Comparison of ENCODE assay signal across 8 cellular contexts in the genomic region with DNA sequence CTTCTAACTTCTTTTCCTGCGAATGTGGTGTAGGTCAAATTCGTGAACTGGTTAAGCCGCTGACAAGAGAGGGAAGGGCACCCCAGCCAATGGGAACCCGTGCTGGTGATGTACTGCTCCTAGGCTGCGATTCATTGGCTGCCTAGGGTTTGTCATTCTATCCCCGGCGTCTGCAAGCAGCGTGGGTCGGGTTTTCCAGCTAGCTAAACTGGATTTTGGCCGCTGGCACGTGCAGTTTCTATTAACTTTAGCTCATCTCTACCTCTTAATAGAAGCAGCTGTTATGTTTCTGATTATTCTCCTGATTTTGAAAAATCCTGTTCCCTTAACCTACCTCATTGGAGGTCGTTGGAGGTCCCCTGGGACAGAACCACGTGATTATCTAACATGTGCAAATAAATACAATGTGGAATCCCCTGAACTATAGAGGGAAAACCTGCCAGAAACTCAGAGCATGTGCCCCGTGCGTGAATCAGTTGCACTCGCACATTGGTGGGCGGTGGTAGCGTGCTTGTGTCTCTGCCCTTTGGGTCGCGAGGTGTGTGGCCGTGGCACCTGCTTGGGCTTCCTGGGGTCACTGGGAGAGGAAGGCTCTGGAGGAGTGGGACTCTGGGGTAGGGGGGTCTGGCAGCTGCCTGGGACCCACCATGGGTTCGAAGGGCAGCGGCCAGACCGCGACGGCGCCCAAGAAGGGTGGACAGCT. TPM values are rescaled to one million over a fixed set of nuclear protein-coding genes. Genes with fewer than 3 reads are reported as not detected.
DNase-seq lines count a peak whose midpoint lies in the region; ATAC-seq and FAIRE-seq lines count a peak whose summit lies in the region.

No MANE protein-coding gene starts in this region.

- peak; percentile 97 for FAIRE-seq in endometrium (lab: Jason Lieb, UNC)

- peak; percentile 53 for ATAC-seq in GM19463 (IDR thresholded peaks at IDR 0.05; ENCODE audit: unreplicated experiment)

- DNase-seq in CD1c-positive myeloid dendritic cell (ENCODE audit: extremely low spot score) (peak; percentile 93), HPDE6-E6E7 (ENCODE audit: extremely low spot score) (peak; percentile 93), NOMO-1 (lab: John Stamatoyannopoulos, UW; ENCODE audit: unreplicated experiment in 2 of 2) (peak; percentile 85 to 91), mesenteric fat pad (ENCODE audit: low spot score) (peak; percentile 93)
- peak; percentile 66 for DNase-seq in activated CD8-positive, alpha-beta memory T cell treated with anti-CD3 and anti-CD28 coated beads, Interleukin-2, amount 50 U/mL, for 24 hours (ENCODE audit: extremely low read depth)
- DNase-seq in stimulated activated CD8-positive, alpha-beta memory T cell treated with anti-CD3 and anti-CD28 coated beads, Interleukin-15, amount 100 ng/mL, for 1 hour (ENCODE audit: low read depth): peak; percentile 49

RNA-seq across cellular contexts. Expression of a gene that starts 0.9 kb away (rescaled TPM):
- total RNA-seq in mesenteric fat pad: 58.2 TPM

Comparison
In these comparisons a context has a peak if more than half of its experiments do, and no peak if none do; other contexts are left out.
1. Peak in every context shown above with its lines: DNase-seq and ATAC-seq.